Comparison of ENCODE assay signal across 26 cellular contexts in genomic region chr9:1057910-1058309, GRCh38. TPM values are rescaled to one million over a fixed set of nuclear protein-coding genes. Genes with fewer than 3 reads are reported as not detected.
DNase-seq lines count a peak whose midpoint lies in the region; ATAC-seq, FAIRE-seq and TF ChIP-seq lines count a peak whose summit lies in the region.
"Had no signal": no experiment of that assay in that cellular context is flagged by ENCODE, and none has a peak within 500 bp of the region (broad histone marks: within the 10 kb centered on the region; RNA-seq: fewer than 3 reads in every experiment).

No MANE protein-coding gene starts in this region.

- no peaks in the 10 kb centered on the region for H3K4me1 ChIP-seq in GM23248 (ENCODE audit: insufficient read depth)
- no peaks in the 10 kb centered on the region for H3K4me1 ChIP-seq in GM12878 (ENCODE audit: control insufficient read depth, insufficient read depth, low read length)

- POLR2A ChIA-PET in GM12878 (lab: Charles Lee) = interaction anchor here (0.7 to 1.5 kb wide), 4 partner anchors 9 to 209 kb away, joined by 3 to 5 read pairs (median 4); no protein-coding TSS in a partner anchor

- no peaks in the 10 kb centered on the region for H3K79me2 ChIP-seq in GM23248 (ENCODE audit: insufficient read depth)
- no peaks in the 10 kb centered on the region for H3K79me2 ChIP-seq in GM12878 (ENCODE audit: control insufficient read depth, insufficient read depth, low read length)

- peaks cover 7% of the 10 kb centered on the region for H3K4me1 Mint-ChIP-seq in stimulated activated effector memory CD8-positive, alpha-beta T cell treated with anti-CD3 and anti-CD28 coated beads, Interleukin-12 subunit alpha, Interleukin-12 subunit beta, amount 100 ng/mL, for 72 hours
- H3K4me1 Mint-ChIP-seq in HFFc6 (ENCODE audit: low read depth) = no peaks in the 10 kb centered on the region
- H3K4me1 Mint-ChIP-seq: activated naive CD8-positive, alpha-beta T cell treated with anti-CD3 and anti-CD28 coated beads, Interleukin-2, amount 50 U/mL, for 24 hours had no signal

- TF ChIP-seq CTCF in GM12878 (IDR thresholded peaks at IDR 0.05 in 2 of 3, conservative IDR thresholded peaks at IDR 0.05 in 1 of 3; ENCODE audit: control insufficient read depth in 2 of 3, extremely low read depth in 1 of 3, insufficient read depth in 1 of 3, low read depth in 3 of 3, low read length in 3 of 3) = no peak
- TF ChIP-seq CTCF in HFFc6 (IDR thresholded peaks at IDR 0.05) = no peak

- peak; percentile 26 for DNase-seq in GM23248
- no peak for DNase-seq in GM12878 (ENCODE audit: low read depth, low spot score)
- DNase-seq in stimulated activated effector memory CD8-positive, alpha-beta T cell treated with anti-CD3 and anti-CD28 coated beads, Interleukin-12 subunit alpha, Interleukin-12 subunit beta, amount 100 ng/mL, for 72 hours (ENCODE audit: low spot score in 2 of 2) = no peak
- DNase-seq in NOMO-1 (lab: John Stamatoyannopoulos, UW; ENCODE audit: unreplicated experiment in 2 of 2) = no peak
- no peak for DNase-seq in HFFc6
- DNase-seq in activated gamma-delta T cell (lab: John Stamatoyannopoulos, UW) = no peak
- DNase-seq: activated CD4-positive, alpha-beta T cell treated with anti-CD3 and anti-CD28 coated beads for 1 hour; activated CD8-positive, alpha-beta T cell treated with anti-CD3 and anti-CD28 coated beads, Interleukin-2, amount 10 ng/mL, durations not matched to agents 7 days and 5 days; activated gamma-delta T cell treated with Interleukin-2 at 50 U/mL for 16 hours; activated naive CD8-positive, alpha-beta T cell treated with anti-CD3 and anti-CD28 coated beads, Interleukin-2, amount 50 U/mL, for 24 hours; activated T-cell treated with anti-CD3 and anti-CD28 coated beads for 4 hours; brain microvascular endothelial cell; KG1; kidney glomerular epithelial cell; NCI-H2171; NCI-H510A treated with DMSO at 0.1 percent for 48 hours; transverse colon had no signal

- no peak overlapping the region for H3K27ac Mint-ChIP-seq in stimulated activated effector memory CD8-positive, alpha-beta T cell treated with anti-CD3 and anti-CD28 coated beads, Interleukin-12 subunit alpha, Interleukin-12 subunit beta, amount 100 ng/mL, for 72 hours
- H3K27ac Mint-ChIP-seq in HFFc6 = no peak overlapping the region
- H3K27ac Mint-ChIP-seq: activated CD8-positive, alpha-beta T cell treated with anti-CD3 and anti-CD28 coated beads, Interleukin-2, amount 10 ng/mL, durations not matched to agents 7 days and 5 days; activated naive CD8-positive, alpha-beta T cell treated with anti-CD3 and anti-CD28 coated beads, Interleukin-2, amount 50 U/mL, for 24 hours had no signal

- CTCF ChIA-PET in GM12878 (lab: Yijun Ruan, JAX) = interaction anchor here (0.8 to 1.8 kb wide), 6 partner anchors 14 to 87 kb away, joined by 3 to 6 read pairs (median 4); no protein-coding TSS in a partner anchor

- H3K27me3 Mint-ChIP-seq in HFFc6 (ENCODE audit: insufficient read depth) = no peaks in the 10 kb centered on the region

- no peak for TF ChIP-seq EP300 in GM12878 (IDR thresholded peaks at IDR 0.05; ENCODE audit: borderline replicate concordance in 1 of 2, control insufficient read depth in 1 of 2, low read depth in 2 of 2, low read length in 2 of 2)

- H4K20me1 ChIP-seq in GM23248 (ENCODE audit: insufficient read depth) = no peaks in the 10 kb centered on the region
- no peaks in the 10 kb centered on the region for H4K20me1 ChIP-seq in GM12878 (ENCODE audit: control insufficient read depth, insufficient read depth)

- SMC1A ChIA-PET in GM12878 (lab: Charles Lee; ENCODE audit: uncharacterized antibody, unreplicated experiment) = interaction anchor here (0.7 to 6.7 kb wide), 10 partner anchors 8 to 369 kb away, joined by 3 to 59 read pairs (median 4); no protein-coding TSS in a partner anchor

- H2AFZ ChIP-seq in GM23248 (no peak overlapping the region), GM12878 (ENCODE audit: control insufficient read depth, low read depth, low read length) (no peak overlapping the region)

- H3K9me3 ChIP-seq in GM23248 (ENCODE audit: low read depth) = no peaks in the 10 kb centered on the region
- H3K9me3 ChIP-seq in GM12878 (replicated peaks; ENCODE audit: control insufficient read depth, insufficient read depth, low read length) = no peaks in the 10 kb centered on the region
- H3K9me3 ChIP-seq: neutrophil, transverse colon had no signal

- in situ Hi-C loops in GM23248 (cut with MboI) (no loop called here), GM12878 (cut with MboI) (no loop called here)

- TF ChIP-seq RAD21 in GM12878 (IDR thresholded peaks at IDR 0.05; ENCODE audit: insufficient read depth, low read depth, low read length) = no peak

- ATAC-seq in GM12878 (peak; percentile 77), HG02623 (IDR thresholded peaks at IDR 0.05; ENCODE audit: unreplicated experiment) (no peak)
- peak; percentile 43 for ATAC-seq in stimulated activated effector memory CD8-positive, alpha-beta T cell treated with anti-CD3 and anti-CD28 coated beads, Interleukin-12 subunit alpha, Interleukin-12 subunit beta, amount 100 ng/mL, for 72 hours
- ATAC-seq: activated CD8-positive, alpha-beta T cell treated with anti-CD3 and anti-CD28 coated beads, Interleukin-2, amount 10 ng/mL, durations not matched to agents 7 days and 5 days; activated naive CD8-positive, alpha-beta T cell treated with anti-CD3 and anti-CD28 coated beads, Interleukin-2, amount 50 U/mL, for 24 hours had no signal

- no peaks in the 10 kb centered on the region for H3F3A ChIP-seq in GM23248 (ENCODE audit: insufficient read depth)

- H3K4me3 ChIP-seq in GM23248 (no peak overlapping the region), GM12878 (no peak overlapping the region)
- H3K4me3 ChIP-seq: coronary artery, transverse colon had no signal

- H3K36me3 ChIP-seq in GM23248 (ENCODE audit: low read depth) (no peaks in the 10 kb centered on the region), GM12878 (ENCODE audit: control insufficient read depth in 2 of 2, insufficient read depth in 2 of 2, low read length in 1 of 2) (no peaks in the 10 kb centered on the region)
- H3K36me3 ChIP-seq: brain microvascular endothelial cell, neutrophil, transverse colon had no signal

- no peaks in the 10 kb centered on the region for H3K36me3 Mint-ChIP-seq in stimulated activated effector memory CD8-positive, alpha-beta T cell treated with anti-CD3 and anti-CD28 coated beads, Interleukin-12 subunit alpha, Interleukin-12 subunit beta, amount 100 ng/mL, for 72 hours
- H3K36me3 Mint-ChIP-seq in HFFc6 (ENCODE audit: low read depth) = no peaks in the 10 kb centered on the region

- H3K9ac ChIP-seq in GM23248 = no peak overlapping the region
- H3K9ac ChIP-seq in GM12878 (ENCODE audit: control insufficient read depth, insufficient read depth, low read length) = no peak overlapping the region

- H3K27ac ChIP-seq in GM23248 (no peak overlapping the region), GM12878 (ENCODE audit: control insufficient read depth, insufficient read depth) (no peak overlapping the region), layer of hippocampus (ENCODE audit: low read depth, low read length) (peak overlapping the region; percentile 88)
- H3K27ac ChIP-seq: brain microvascular endothelial cell, coronary artery, neutrophil, transverse colon had no signal

- RAD21 ChIA-PET in GM12878 (lab: Charles Lee; ENCODE audit: unreplicated experiment) = interaction anchor here (0.8 to 1.5 kb wide), 4 partner anchors 10 to 343 kb away, joined by 3 to 6 read pairs (median 4); no protein-coding TSS in a partner anchor

- no peaks in the 10 kb centered on the region for H3K9me2 ChIP-seq in GM23248 (ENCODE audit: insufficient read depth)

- no peaks in the 10 kb centered on the region for H3K9me3 Mint-ChIP-seq in stimulated activated effector memory CD8-positive, alpha-beta T cell treated with anti-CD3 and anti-CD28 coated beads, Interleukin-12 subunit alpha, Interleukin-12 subunit beta, amount 100 ng/mL, for 72 hours
- peaks cover 3% of the 10 kb centered on the region; the same call in 1 of the 2 replicates for H3K9me3 Mint-ChIP-seq in HFFc6
- H3K9me3 Mint-ChIP-seq: activated naive CD8-positive, alpha-beta T cell treated with anti-CD3 and anti-CD28 coated beads, Interleukin-2, amount 50 U/mL, for 24 hours had no signal

- no peak overlapping the region for H3K4me3 Mint-ChIP-seq in stimulated activated effector memory CD8-positive, alpha-beta T cell treated with anti-CD3 and anti-CD28 coated beads, Interleukin-12 subunit alpha, Interleukin-12 subunit beta, amount 100 ng/mL, for 72 hours
- no peak overlapping the region for H3K4me3 Mint-ChIP-seq in HFFc6
- H3K4me3 Mint-ChIP-seq: activated CD8-positive, alpha-beta T cell treated with anti-CD3 and anti-CD28 coated beads, Interleukin-2, amount 10 ng/mL, durations not matched to agents 7 days and 5 days; activated naive CD8-positive, alpha-beta T cell treated with anti-CD3 and anti-CD28 coated beads, Interleukin-2, amount 50 U/mL, for 24 hours had no signal

- H3K27me3 ChIP-seq in GM23248 (replicated peaks; ENCODE audit: insufficient read depth) (no peaks in the 10 kb centered on the region), GM12878 (replicated peaks in 1 of 2; ENCODE audit: control insufficient read depth in 2 of 2, insufficient read depth in 2 of 2, low read length in 1 of 2) (no peaks in the 10 kb centered on the region; a peak in 1 of 4 replicates), layer of hippocampus (ENCODE audit: control insufficient read depth, insufficient read depth, low read length) (peaks cover 4% of the 10 kb centered on the region)

- no peak for FAIRE-seq in GM12878 (lab: Jason Lieb, UNC)
- FAIRE-seq: HTR-8/SVneo had no signal

- 17 to 26% methylated on average over 3 of the region's 3 CpGs for WGBS in GM23248 (ENCODE audit: low coverage in 1 of 2, low lambda C conversion rate in 2 of 2, missing lambda C conversion rate in 2 of 2), 2 experiments
- WGBS in GM12878 (ENCODE audit: insufficient coverage, insufficient replicate concordance, low lambda C conversion rate, missing lambda C conversion rate) = 25% methylated on average over 3 of the region's 3 CpGs

- no peak overlapping the region for H3K4me2 ChIP-seq in GM23248 (ENCODE audit: unreplicated experiment)
- H3K4me2 ChIP-seq in GM12878 (ENCODE audit: control insufficient read depth, insufficient read depth) = no peak overlapping the region

- intact Hi-C loops in GM12878 (cut with micrococcal nuclease; ENCODE audit: unreplicated experiment) = no loop called here

- no TSS peak for BruUV-seq in GM12878 (replicated peaks; lab: Mats Ljungman, UMichigan)

- TF ChIP-seq POLR2A in GM12878 (IDR thresholded peaks at IDR 0.05; ENCODE audit: low read depth, low read length) = no peak

RNA-seq across cellular contexts. Expression of gene DMRT2, which starts 7.8 kb away (rescaled TPM):
- total RNA-seq in GM23248 (2014; rRNA removed; shearing (Covaris generic)) = not detected in 2 replicates
- polyA plus RNA-seq in GM23248 (2016; fragmentation: Nextera tagmentation; extraction: Ambion mirVana) (0.19 TPM in 1 of 2 replicates, not detected in the other), GM12878 (2011; rRNA removed) (43.1 and 50.2 TPM in 2 replicates), GM12878 (2014; fragmentation: Illumina TruSeq; extraction: Trizol) (0.57 and 0.82 TPM in 2 replicates), GM12878 (2014; fragmentation: Nextera tagmentation; extraction: Ambion mirVana) (under 1 TPM; 0.08 to 0.18 TPM), GM12878 (2014; rRNA removed) (0.69 and 0.96 TPM in 2 replicates), GM12878 (2016; fragmentation: Nextera tagmentation; extraction: Ambion mirVana) (under 1 TPM; 0.09 to 0.70 TPM)
- 0.51 and 0.92 TPM in 2 replicates for total RNA-seq in GM12878 (2013; cell fraction: nucleolus; rRNA removed)
- total RNA-seq in GM12878 (2014; rRNA removed) (0.65 and 1.1 TPM in 2 replicates), GM12878 (2014; rRNA removed; fragmentation: Illumina TruSeq; extraction: Trizol) (0.55 and 0.63 TPM in 2 replicates), GM12878 (2021) (0.82 and 1.0 TPM in 2 replicates)
- not detected for polyA plus RNA-seq in GM12878 (2011; ENCODE audit: low read depth)
- 56.3 and 59.9 TPM in 2 replicates for polyA plus RNA-seq in GM12878 (2011; cell fraction: cytosol; rRNA removed)
- 64.5 and 78.7 TPM in 2 replicates for polyA plus RNA-seq in GM12878 (2011; cell fraction: nucleus; rRNA removed)
- polyA plus RNA-seq in GM12878 (2012) = not detected in 2 replicates
- 50.6 and 74.6 TPM in 2 replicates for polyA minus RNA-seq in GM12878 (2011; rRNA and poly(A)+ RNA removed)
- 19.9 and 24.5 TPM in 2 replicates for polyA minus RNA-seq in GM12878 (2011; cell fraction: cytosol; rRNA and poly(A)+ RNA removed)
- 54.0 and 96.1 TPM in 2 replicates for polyA minus RNA-seq in GM12878 (2011; cell fraction: nucleus; rRNA and poly(A)+ RNA removed)
- not detected for total RNA-seq in HFFc6 (2021; fragmentation: NEBNext Ultra II Directional; extraction: Animal tissue kit (Norgen Biotek cat#: 25700))
- total RNA-seq: activated CD8-positive, alpha-beta T cell treated with anti-CD3 and anti-CD28 coated beads, Interleukin-2, amount 10 ng/mL, durations not matched to agents 7 days and 5 days; fibroblast of lung; lung microvascular endothelial cell; renal cortical epithelial cell; RPMI7951 had no signal
